In the genomic region with DNA sequence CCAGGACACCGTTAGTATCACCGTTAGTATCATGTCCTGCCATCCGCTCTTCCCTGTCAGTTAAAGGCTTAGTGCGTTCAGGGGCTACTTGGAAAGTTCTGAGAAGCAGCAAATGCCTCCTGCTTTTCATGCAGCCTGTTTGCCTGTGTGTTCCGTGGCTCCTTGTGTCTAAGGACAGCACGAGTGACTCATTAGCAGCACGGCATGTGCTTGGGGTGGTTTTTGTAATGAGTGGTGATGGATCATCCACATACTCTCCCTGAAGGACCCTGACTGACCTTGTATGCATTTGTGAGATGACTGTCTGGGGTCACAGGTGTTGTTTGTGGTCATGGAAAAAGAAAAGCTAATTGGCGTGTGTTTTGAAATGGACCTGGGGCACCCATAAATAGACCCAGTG, we compare ENCODE assay signal across 11 cellular contexts.
DNase-seq lines count a peak whose midpoint lies in the region; ATAC-seq and TF ChIP-seq lines count a peak whose summit lies in the region.
"Had no signal": no experiment of that assay in that cellular context is flagged by ENCODE, and none has a peak within 500 bp of the region (broad histone marks: within the 10 kb centered on the region; RNA-seq: fewer than 3 reads in every experiment).

No MANE protein-coding gene starts in this region.

- H4K20me1 ChIP-seq in PC-3 (ENCODE audit: low read length): no peaks in the 10 kb centered on the region

- H3K9me3 ChIP-seq in PC-3 (ENCODE audit: low read length): no peaks in the 10 kb centered on the region
- H3K9me3 ChIP-seq in esophagus (ENCODE audit: control insufficient read depth in 2 of 2, insufficient read depth in 1 of 2, low read depth in 1 of 2, low read length in 1 of 2): no peaks in the 10 kb centered on the region
- H3K9me3 ChIP-seq in lung (ENCODE audit: control insufficient read depth in 2 of 2, insufficient read depth in 1 of 2, low read length in 1 of 2): no peaks in the 10 kb centered on the region
- no peaks in the 10 kb centered on the region for H3K9me3 ChIP-seq in aorta (ENCODE audit: control insufficient read depth, low read length)

- DNase-seq in PC-3: peak; percentile 39
- no peak for DNase-seq in lung (ENCODE audit: low spot score)
- no peak for DNase-seq in type B pancreatic cell (ENCODE audit: extremely low spot score, unreplicated experiment)
- no peak for DNase-seq in aorta
- DNase-seq in iPS-NIHi11 (ENCODE audit: low spot score): no peak
- DNase-seq: activated CD8-positive, alpha-beta T cell treated with anti-CD3 and anti-CD28 coated beads, Interleukin-2, amount 10 ng/mL, durations not matched to agents 7 days and 5 days; NCI-H1436; SHP77 treated with DMSO at 0.1 percent for 48 hours; substantia nigra had no signal

- H3K36me3 ChIP-seq in PC-3 (ENCODE audit: low read depth, low read length) (no peaks in the 10 kb centered on the region), esophagus (ENCODE audit: control insufficient read depth in 2 of 2, insufficient read depth in 2 of 2, low read length in 1 of 2) (no peaks in the 10 kb centered on the region), lung (ENCODE audit: control insufficient read depth in 2 of 2, insufficient read depth in 2 of 2, low read length in 2 of 2) (no peaks in the 10 kb centered on the region), aorta (ENCODE audit: control insufficient read depth in 1 of 2, insufficient read depth in 2 of 2, low read length in 1 of 2) (no peaks in the 10 kb centered on the region)

- H3K27me3 ChIP-seq in PC-3 (ENCODE audit: low read length) (no peaks in the 10 kb centered on the region), esophagus (ENCODE audit: control insufficient read depth in 1 of 2, insufficient read depth in 2 of 2, low read length in 2 of 2) (no peaks in the 10 kb centered on the region), lung (ENCODE audit: control insufficient read depth, insufficient read depth) (no peaks in the 10 kb centered on the region), aorta (ENCODE audit: control insufficient read depth in 1 of 2, insufficient read depth in 2 of 2, low read length in 1 of 2) (no peaks in the 10 kb centered on the region)

- no peaks in the 10 kb centered on the region for H3K79me2 ChIP-seq in PC-3 (ENCODE audit: low read length)

- peak overlapping the region; percentile 59 for H3K4me3 Mint-ChIP-seq in type B pancreatic cell
- H3K4me3 Mint-ChIP-seq: activated CD8-positive, alpha-beta T cell treated with anti-CD3 and anti-CD28 coated beads, Interleukin-2, amount 10 ng/mL, durations not matched to agents 7 days and 5 days had no signal

- peaks cover 28% of the 10 kb centered on the region for H3K36me3 Mint-ChIP-seq in type B pancreatic cell

- H3K27ac Mint-ChIP-seq in type B pancreatic cell: peak overlapping the region; percentile 58
- H3K27ac Mint-ChIP-seq: activated CD8-positive, alpha-beta T cell treated with anti-CD3 and anti-CD28 coated beads, Interleukin-2, amount 10 ng/mL, durations not matched to agents 7 days and 5 days had no signal

- CTCF ChIA-PET in PC-3 (lab: Charles Lee): no interaction called here

- no peak overlapping the region for H3K4me3 ChIP-seq in PC-3 (ENCODE audit: low read length)
- no peak overlapping the region for H3K4me3 ChIP-seq in esophagus (ENCODE audit: low read depth in 1 of 2, low read length in 2 of 2)
- H3K4me3 ChIP-seq in lung: no peak overlapping the region
- no peak overlapping the region for H3K4me3 ChIP-seq in aorta (ENCODE audit: low read length in 2 of 2)

- peaks cover 61% of the 10 kb centered on the region for H3K4me1 Mint-ChIP-seq in type B pancreatic cell (ENCODE audit: unreplicated experiment)

- H3K9me2 ChIP-seq in PC-3 (replicated peaks; ENCODE audit: low read length): no peaks in the 10 kb centered on the region

- H3K27me3 Mint-ChIP-seq in type B pancreatic cell: no peaks in the 10 kb centered on the region

- H3K4me1 ChIP-seq in PC-3 (ENCODE audit: insufficient read depth, low read length) (no peaks in the 10 kb centered on the region), esophagus (ENCODE audit: control insufficient read depth in 2 of 2, insufficient read depth in 2 of 2, low read length in 1 of 2) (peaks cover 8 to 17% of the 10 kb centered on the region in 2 donors), lung (ENCODE audit: control insufficient read depth in 2 of 2, insufficient read depth in 2 of 2, low read length in 2 of 2) (peaks cover 7 to 22% of the 10 kb centered on the region in 2 donors), aorta (ENCODE audit: control insufficient read depth in 1 of 2, insufficient read depth in 2 of 2, low read length in 2 of 2) (peaks cover 0 to 7% of the 10 kb centered on the region in 2 donors)

- no peak overlapping the region for H2AFZ ChIP-seq in PC-3 (ENCODE audit: low read length)

- TF ChIP-seq CTCF in PC-3 (conservative IDR thresholded peaks at IDR 0.05; ENCODE audit: low read depth, low read length) (no peak), lung (IDR thresholded peaks at IDR 0.05; ENCODE audit: control extremely low read depth, extremely low read depth) (no peak), type B pancreatic cell (conservative IDR thresholded peaks at IDR 0.05) (no peak)

- intact Hi-C loops in PC-3 (cut with micrococcal nuclease) (no loop called here), aorta (cut with DNase I) (loop anchor here (5.0 to 10.0 kb wide), 4 partner anchors 64 to 336 kb away; no protein-coding TSS in a partner anchor)

- BruUV-seq in PC-3 (replicated peaks; lab: Mats Ljungman, UMichigan): no TSS peak

- no peaks in the 10 kb centered on the region for H3K9me3 Mint-ChIP-seq in type B pancreatic cell

- POLR2A ChIA-PET in PC-3 (lab: Charles Lee; ENCODE audit: unreplicated experiment): no interaction called here

- ATAC-seq in PC-3 (peak; percentile 48), lung (ENCODE audit: insufficient read depth, low FRiP score) (peak; percentile 4), aorta (ENCODE audit: low FRiP score) (no peak), HG03354 (IDR thresholded peaks at IDR 0.05; ENCODE audit: poor library complexity, severe bottlenecking, unreplicated experiment) (no peak)
- ATAC-seq: activated CD8-positive, alpha-beta T cell treated with anti-CD3 and anti-CD28 coated beads, Interleukin-2, amount 10 ng/mL, durations not matched to agents 7 days and 5 days had no signal

- no peak overlapping the region for H3K4me2 ChIP-seq in PC-3 (ENCODE audit: low read length)

- H3K9ac ChIP-seq in PC-3 (ENCODE audit: low read length): no peak overlapping the region

- 63 to 68% methylated on average over 8 of the region's 8 CpGs for WGBS in esophagus, 2 donors
- WGBS in lung, 2 donors: 89 to 94% methylated on average over 8 of the region's 8 CpGs
- 76 to 78% methylated on average over 8 of the region's 8 CpGs for WGBS in aorta, 2 donors

- H3K27ac ChIP-seq in PC-3 (ENCODE audit: low read length) (no peak overlapping the region), esophagus (ENCODE audit: low read depth in 2 of 2, low read length in 1 of 2) (peak overlapping the region; percentile 26 to 65), lung (ENCODE audit: low read depth in 1 of 2, low read length in 1 of 2) (peak overlapping the region; percentile 68 to 87), aorta (ENCODE audit: low read depth in 1 of 2, low read length in 2 of 2) (no peak overlapping the region)

- H3F3A ChIP-seq in PC-3 (ENCODE audit: low read length, unreplicated experiment): no peaks in the 10 kb centered on the region

Comparison
In these comparisons a context has a peak if more than half of its experiments do, and no peak if none do; other contexts are left out.
1. ATAC-seq: peak in PC-3 (single experiment) and lung (single experiment); none in aorta (single experiment) and HG03354 (single experiment).
2. H3K27ac ChIP-seq: peak in esophagus (2 of 2) and lung (2 of 2); none in PC-3 (single experiment) and aorta (0 of 2).